In genomic region chr5:34655354-34655991, GRCh38 we compare ENCODE assay signal across 8 cellular contexts. TPM values are rescaled to one million over a fixed set of nuclear protein-coding genes. Genes with fewer than 3 reads are reported as not detected.
DNase-seq lines count a peak whose midpoint lies in the region; ATAC-seq and TF ChIP-seq lines count a peak whose summit lies in the region.

No MANE protein-coding gene starts in this region.

- no peak overlapping the region for H3K4me2 ChIP-seq in Karpas-422 (ENCODE audit: low read depth, low read length, poor library complexity, severe bottlenecking)

- H3K9me2 ChIP-seq in Karpas-422 (replicated peaks; ENCODE audit: insufficient read depth, low read length), result no peaks in the 10 kb centered on the region

- no peaks in the 10 kb centered on the region for H3K4me1 ChIP-seq in breast epithelium
- H3K4me1 ChIP-seq in rectal smooth muscle tissue (ENCODE audit: control insufficient read depth, insufficient read depth, low read length), result peaks cover 6% of the 10 kb centered on the region
- H3K4me1 ChIP-seq in Karpas-422 (ENCODE audit: low read length), result no peaks in the 10 kb centered on the region

- DNase-seq in C1 segment of cervical spinal cord (lab: John Stamatoyannopoulos, UW) (peak in 12 of 14 donors; percentile 16 to 67 (median 55)), HFF-Myc (ENCODE audit: extremely low read depth, low read depth) (peak; percentile 46), SK-N-DZ (ENCODE audit: low spot score) (peak; percentile 56), breast epithelium (ENCODE audit: low spot score in 2 of 2) (peak; percentile 56 to 66), Karpas-422 (no peak)

- TF ChIP-seq POLR2A in breast epithelium (IDR thresholded peaks at IDR 0.05) (no peak), GM18505 (IDR thresholded peaks at IDR 0.05; ENCODE audit: borderline replicate concordance, extremely low read depth, insufficient read depth, insufficient read length) (no peak)

- H3K9me3 ChIP-seq in breast epithelium (no peaks in the 10 kb centered on the region), Karpas-422 (ENCODE audit: low read length) (no peaks in the 10 kb centered on the region)

- H3K27me3 ChIP-seq in breast epithelium, result no peaks in the 10 kb centered on the region
- H3K27me3 ChIP-seq in rectal smooth muscle tissue (ENCODE audit: control insufficient read depth, insufficient read depth, low read length), result no peaks in the 10 kb centered on the region
- no peaks in the 10 kb centered on the region for H3K27me3 ChIP-seq in Karpas-422 (ENCODE audit: low read length)

- H3K9ac ChIP-seq in rectal smooth muscle tissue (ENCODE audit: low read length) (peak overlapping the region; percentile 1), Karpas-422 (ENCODE audit: low read length) (no peak overlapping the region)

- ATAC-seq in GM18505 (IDR thresholded peaks at IDR 0.05; ENCODE audit: unreplicated experiment), result no peak

- H3K36me3 ChIP-seq in breast epithelium (no peaks in the 10 kb centered on the region), rectal smooth muscle tissue (ENCODE audit: control insufficient read depth, insufficient read depth, low read length) (no peaks in the 10 kb centered on the region), Karpas-422 (ENCODE audit: insufficient read depth, low read length) (no peaks in the 10 kb centered on the region)

- intact Hi-C loops in breast epithelium (cut with DNase I; ENCODE audit: low total_unique reads), result no loop called here

- H3K27ac ChIP-seq in breast epithelium (peak overlapping the region; percentile 95), rectal smooth muscle tissue (ENCODE audit: low read depth, low read length) (peak overlapping the region; percentile 90), Karpas-422 (ENCODE audit: low read length) (no peak overlapping the region)

- H4K20me1 ChIP-seq in Karpas-422 (ENCODE audit: insufficient read depth, low read depth, low read length), result no peaks in the 10 kb centered on the region

- H3K4me3 ChIP-seq in HFF-Myc (replicated peaks; ENCODE audit: low read depth, low read length) (peak overlapping the region; percentile 88), breast epithelium (peak overlapping the region; percentile 84 to 96 (median 90)), iPS-11a (ENCODE audit: low read depth, low read length) (peak overlapping the region; percentile 83), rectal smooth muscle tissue (ENCODE audit: low read length) (peak overlapping the region; percentile 76), Karpas-422 (ENCODE audit: low read length) (no peak overlapping the region)

- no peaks in the 10 kb centered on the region for H3K79me2 ChIP-seq in Karpas-422 (ENCODE audit: low read length)

- no peak for TF ChIP-seq CTCF in HFF-Myc (IDR thresholded peaks at IDR 0.05; ENCODE audit: low read depth, low read length, missing control alignments)
- TF ChIP-seq CTCF in breast epithelium (IDR thresholded peaks at IDR 0.05), result no peak

- H2AFZ ChIP-seq in Karpas-422 (ENCODE audit: low read length), result no peak overlapping the region

RNA-seq across cellular contexts. Expression of gene RAI14, which starts 0.7 kb away (rescaled TPM):
- polyA plus RNA-seq in SK-N-DZ (2014; cell fraction: cytosol; rRNA removed), result 46.3 and 49.9 TPM in 2 replicates
- 29.4 and 38.7 TPM in 2 replicates for polyA plus RNA-seq in SK-N-DZ (2014; cell fraction: nucleus; rRNA removed)
- total RNA-seq in breast epithelium, result 10 to 100 TPM; 12.5 to 38.7 (median 22.4) TPM
- total RNA-seq in Karpas-422 (2014; rRNA removed; shearing (Covaris generic); ENCODE audit: low replicate concordance), result not detected in 2 replicates

Comparison
In these comparisons a context has a peak if more than half of its experiments do, and no peak if none do; other contexts are left out.
1. RNA of gene RAI14, which starts 0.7 kb away (total RNA-seq): 12.5 to 38.7 TPM in breast epithelium; not detected in Karpas-422; every median in the first group is over 10 times any median in the second.